ENCODE assay signal across 7 cellular contexts in genomic region chr12:106303202-106303820, GRCh38. TPM values are rescaled to one million over a fixed set of nuclear protein-coding genes. Genes with fewer than 3 reads are reported as not detected.
DNase-seq lines count a peak whose midpoint lies in the region; ATAC-seq, FAIRE-seq and TF ChIP-seq lines count a peak whose summit lies in the region.

No MANE protein-coding gene starts in this region.

- peaks cover 32% of the 10 kb centered on the region for H3K27me3 Mint-ChIP-seq in neural crest cell (ENCODE audit: low read depth)
- H3K27me3 Mint-ChIP-seq in stimulated activated naive CD8-positive, alpha-beta T cell treated with anti-CD3 and anti-CD28 coated beads, Interleukin-15, amount 100 ng/mL, for 72 hours, result no peaks in the 10 kb centered on the region

- H3K4me3 ChIP-seq in RWPE2 (ENCODE audit: severe bottlenecking), result peak overlapping the region; percentile 52
- peak overlapping the region; percentile 94 for H3K4me3 ChIP-seq in fibroblast of villous mesenchyme (ENCODE audit: low read depth, low read length)

- H3K9me3 Mint-ChIP-seq in neural crest cell, result no peaks in the 10 kb centered on the region
- H3K9me3 Mint-ChIP-seq in stimulated activated naive CD8-positive, alpha-beta T cell treated with anti-CD3 and anti-CD28 coated beads, Interleukin-15, amount 100 ng/mL, for 72 hours, result no peaks in the 10 kb centered on the region

- H3K27ac ChIP-seq in RWPE2 (ENCODE audit: poor library complexity, severe bottlenecking), result peak overlapping the region; percentile 32

- DNase-seq in GM12892 (ENCODE audit: insufficient read length) (peak; percentile 16), HTR-8/SVneo (ENCODE audit: insufficient read length, low spot score) (peak; percentile 27), RWPE2 (ENCODE audit: low spot score) (peak; percentile 75), activated gamma-delta T cell treated with Interleukin-2 at 50 U/mL for 16 hours (peak; percentile 88), fibroblast of villous mesenchyme (ENCODE audit: low read depth) (peak; percentile 84), neural crest cell (ENCODE audit: low read depth, low spot score) (peak; percentile 40)
- DNase-seq in stimulated activated naive CD8-positive, alpha-beta T cell treated with anti-CD3 and anti-CD28 coated beads, Interleukin-15, amount 100 ng/mL, for 72 hours, result peak; percentile 76 to 83

- H3K4me3 Mint-ChIP-seq in neural crest cell, result peak overlapping the region; percentile 94
- H3K4me3 Mint-ChIP-seq in stimulated activated naive CD8-positive, alpha-beta T cell treated with anti-CD3 and anti-CD28 coated beads, Interleukin-15, amount 100 ng/mL, for 72 hours, result peak overlapping the region; percentile 94 to 99

- H3K27me3 ChIP-seq in RWPE2 (ENCODE audit: insufficient read depth, poor library complexity, severe bottlenecking), result no peaks in the 10 kb centered on the region

- TF ChIP-seq CTCF in RWPE2 (IDR thresholded peaks at IDR 0.05; ENCODE audit: poor library complexity, severe bottlenecking) (no peak), fibroblast of villous mesenchyme (IDR thresholded peaks at IDR 0.05; ENCODE audit: insufficient read depth, low read depth, low read length) (no peak), neural crest cell (conservative IDR thresholded peaks at IDR 0.05) (no peak)

- no peaks in the 10 kb centered on the region for H3K9me3 ChIP-seq in RWPE2 (ENCODE audit: severe bottlenecking)

- no peaks in the 10 kb centered on the region for H3K36me3 Mint-ChIP-seq in neural crest cell (ENCODE audit: low read depth)

- peak overlapping the region; percentile 38 for H3K27ac Mint-ChIP-seq in neural crest cell (ENCODE audit: unreplicated experiment)
- H3K27ac Mint-ChIP-seq in stimulated activated naive CD8-positive, alpha-beta T cell treated with anti-CD3 and anti-CD28 coated beads, Interleukin-15, amount 100 ng/mL, for 72 hours, result peak overlapping the region; percentile 92 to 100

- FAIRE-seq in GM12892 (lab: Jason Lieb, UNC) (no peak), HTR-8/SVneo (lab: Jason Lieb, UNC) (no peak)

- peaks cover 5% of the 10 kb centered on the region for H3K4me1 ChIP-seq in RWPE2 (ENCODE audit: insufficient read depth, poor library complexity, severe bottlenecking)

- peak; percentile 71 for ATAC-seq in RWPE2 (ENCODE audit: low read depth)
- ATAC-seq in stimulated activated naive CD8-positive, alpha-beta T cell treated with anti-CD3 and anti-CD28 coated beads, Interleukin-15, amount 100 ng/mL, for 72 hours, result peak; percentile 69

- TF ChIP-seq POLR2A in GM12892 (IDR thresholded peaks at IDR 0.05; ENCODE audit: low read depth, low read length), result no peak

- H3K36me3 ChIP-seq in RWPE2 (ENCODE audit: low read depth), result no peaks in the 10 kb centered on the region

- H3K4me1 Mint-ChIP-seq in neural crest cell, result peaks cover 10% of the 10 kb centered on the region
- peaks cover 66% of the 10 kb centered on the region for H3K4me1 Mint-ChIP-seq in stimulated activated naive CD8-positive, alpha-beta T cell treated with anti-CD3 and anti-CD28 coated beads, Interleukin-15, amount 100 ng/mL, for 72 hours

RNA-seq across cellular contexts. Expression of gene TCP11L2, which starts 0.8 kb away (rescaled TPM):
- 1.8 TPM for polyA plus RNA-seq in GM12892 (2012; ENCODE audit: missing spikeins)
- 25.0 and 30.0 TPM in 2 replicates for total RNA-seq in fibroblast of villous mesenchyme
- 1.4 and 1.8 TPM in 2 replicates for total RNA-seq in neural crest cell

RNA-seq across cellular contexts. Expression of gene POLR3B, which starts 54.2 kb away (rescaled TPM):
- 2.1 TPM for polyA plus RNA-seq in GM12892 (2012; ENCODE audit: missing spikeins)
- 15.1 and 16.8 TPM in 2 replicates for total RNA-seq in fibroblast of villous mesenchyme
- 14.6 and 15.2 TPM in 2 replicates for total RNA-seq in neural crest cell

RNA-seq across cellular contexts. Expression of gene CKAP4, which starts 55.5 kb away (rescaled TPM):
- polyA plus RNA-seq in GM12892 (2012; ENCODE audit: missing spikeins), result 7.0 TPM
- 253 and 310 TPM in 2 replicates for total RNA-seq in fibroblast of villous mesenchyme
- 99.4 and 102 TPM in 2 replicates for total RNA-seq in neural crest cell

Comparison
In these comparisons a context has a peak if more than half of its experiments do, and no peak if none do; other contexts are left out.
1. Peak in every context shown above with its lines: DNase-seq, ATAC-seq, H3K4me3 ChIP-seq and H3K27ac ChIP-seq.
2. DNase-seq: peak in every context shown above with its lines; median percentile 88 in activated gamma-delta T cell treated with Interleukin-2 at 50 U/mL for 16 hours; 84 in fibroblast of villous mesenchyme; 80 in stimulated activated naive CD8-positive, alpha-beta T cell treated with anti-CD3 and anti-CD28 coated beads, Interleukin-15, amount 100 ng/mL, for 72 hours; 75 in RWPE2; 40 in neural crest cell; 27 in HTR-8/SVneo; 16 in GM12892.